28 cellular contexts compared by ENCODE assay signal in the genomic region with DNA sequence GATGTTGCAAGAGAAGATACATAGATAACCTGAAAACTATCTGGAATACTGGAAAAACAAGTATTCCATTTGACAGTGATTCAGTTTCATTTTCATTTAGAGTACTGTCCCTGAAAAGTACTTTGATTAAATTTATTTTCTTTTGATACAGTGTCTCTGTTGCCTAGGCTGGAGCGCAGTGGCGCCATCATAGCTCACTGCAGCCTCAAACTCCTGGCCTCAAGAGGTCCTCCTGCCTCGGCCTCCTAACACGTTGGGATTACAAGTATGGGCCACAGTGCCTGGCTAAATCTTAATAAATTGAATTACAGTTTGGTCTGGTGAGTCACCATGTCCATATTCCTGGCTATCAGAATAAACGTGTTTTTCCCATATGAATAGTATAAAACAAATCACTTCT. TPM values are rescaled to one million over a fixed set of nuclear protein-coding genes. Genes with fewer than 3 reads are reported as not detected.
DNase-seq lines count a peak whose midpoint lies in the region; ATAC-seq and TF ChIP-seq lines count a peak whose summit lies in the region.
"Had no signal": no experiment of that assay in that cellular context is flagged by ENCODE, and none has a peak within 500 bp of the region (broad histone marks: within the 10 kb centered on the region; RNA-seq: fewer than 3 reads in every experiment).

No MANE protein-coding gene starts in this region.

- H3K4me1 ChIP-seq in A673 (ENCODE audit: insufficient read depth, low read length, poor library complexity, severe bottlenecking) (peaks cover 6% of the 10 kb centered on the region), Caco-2 (0 out of 2 replicates have a peak, but pooled peaks cover 6% of the 10 kb centered on the region), heart left ventricle (peaks cover 0 to 24% (median 12%) of the 10 kb centered on the region in 12 donors)
- peaks cover 18% of the 10 kb centered on the region for H3K4me1 ChIP-seq in CD4-positive, alpha-beta memory T cell (ENCODE audit: insufficient read depth, low read length)

- no peaks in the 10 kb centered on the region for H3K27me3 Mint-ChIP-seq in Caco-2 (ENCODE audit: insufficient read depth, unreplicated experiment)
- no peaks in the 10 kb centered on the region for H3K27me3 Mint-ChIP-seq in WTC11 (ENCODE audit: low read depth)
- peaks cover 0 to 3% (median 0%) of the 10 kb centered on the region in 5 donors for H3K27me3 Mint-ChIP-seq in naive thymus-derived CD8-positive, alpha-beta T cell
- H3K27me3 Mint-ChIP-seq in CD4-positive, alpha-beta memory T cell: peaks cover 0 to 1% of the 10 kb centered on the region in 2 donors
- H3K27me3 Mint-ChIP-seq: activated B cell treated with CpG ODN at 0.5 μM for 24 hours; activated naive CD8-positive, alpha-beta T cell treated with anti-CD3 and anti-CD28 coated beads, Interleukin-2, amount 10 ng/mL, durations not matched to agents 7 days and 5 days had no signal

- intact Hi-C loops in A673 (cut with micrococcal nuclease; ENCODE audit: unreplicated experiment): loop anchor here (10.0 kb wide), 1 partner anchor 762 kb away; no protein-coding TSS in a partner anchor
- intact Hi-C loops in Caco-2 (cut with micrococcal nuclease; ENCODE audit: unreplicated experiment): loop anchor here (5.0 kb wide), 1 partner anchor 44 kb away; a partner anchor contains a TSS
- intact Hi-C loops in CD4-positive, alpha-beta memory T cell (cut with micrococcal nuclease): no loop called here
- intact Hi-C loops in heart left ventricle (cut with DNase I): loop anchor here in 2 of 10 donors (5.0 to 10.0 kb wide), 2 partner anchors 44 to 172 kb away; a partner anchor contains a TSS

- H3K36me3 ChIP-seq in A673 (ENCODE audit: insufficient read depth, low read length, poor library complexity, severe bottlenecking) (no peaks in the 10 kb centered on the region), Caco-2 (ENCODE audit: control insufficient read depth, insufficient read depth, low read length) (no peaks in the 10 kb centered on the region), heart left ventricle (no peaks in the 10 kb centered on the region)
- H3K36me3 ChIP-seq in CD4-positive, alpha-beta memory T cell (ENCODE audit: insufficient read depth, low read length): no peaks in the 10 kb centered on the region
- H3K36me3 ChIP-seq: gastroesophageal sphincter, left lung, stomach, tibial artery had no signal

- H3K36me3 Mint-ChIP-seq in Caco-2 (ENCODE audit: insufficient read depth, unreplicated experiment): peaks cover 9% of the 10 kb centered on the region
- H3K36me3 Mint-ChIP-seq in WTC11: peaks cover 5% of the 10 kb centered on the region; the same call in 1 of the 2 replicates
- H3K36me3 Mint-ChIP-seq in naive thymus-derived CD8-positive, alpha-beta T cell: peaks cover 0 to 4% (median 3%) of the 10 kb centered on the region in 3 donors
- H3K36me3 Mint-ChIP-seq in CD4-positive, alpha-beta memory T cell: peaks cover 0 to 10% of the 10 kb centered on the region in 2 donors

- TSS peak; percentile 60 for BruUV-seq in A673 (replicated peaks; lab: Mats Ljungman, UMichigan)
- TSS peak; percentile 51 for BruUV-seq in Caco-2 (replicated peaks; lab: Mats Ljungman, UMichigan)

- WGBS in heart left ventricle, 4 donors: 83 to 97% (median 94%) methylated on average over 5 of the region's 5 CpGs

- H3K4me3 ChIP-seq in A673 (ENCODE audit: low read depth, low read length, poor library complexity, severe bottlenecking): no peak overlapping the region
- H3K4me3 ChIP-seq in Caco-2 (ENCODE audit: low read depth, low read length): no peak overlapping the region
- H3K4me3 ChIP-seq in CD4-positive, alpha-beta memory T cell (ENCODE audit: low read length in 2 of 2): no peak overlapping the region
- no peak overlapping the region for H3K4me3 ChIP-seq in coronary artery
- no peak overlapping the region for H3K4me3 ChIP-seq in heart left ventricle
- H3K4me3 ChIP-seq: BLaER1, gastroesophageal sphincter, PC-9, tibial artery had no signal

- H3K27ac ChIP-seq in A673 (ENCODE audit: low read depth, low read length, poor library complexity, severe bottlenecking) (no peak overlapping the region), coronary artery (no peak overlapping the region), heart left ventricle (no peak overlapping the region)
- H3K27ac ChIP-seq in CD4-positive, alpha-beta memory T cell (ENCODE audit: low read depth, low read length): no peak overlapping the region
- H3K27ac ChIP-seq: BLaER1, gastroesophageal sphincter, left lung, PC-9, stomach, tibial artery had no signal

- DNase-seq in A673 (ENCODE audit: low spot score): no peak
- no peak for DNase-seq in Caco-2
- no peak for DNase-seq in WTC11 (ENCODE audit: low spot score)
- DNase-seq in naive thymus-derived CD8-positive, alpha-beta T cell: no peak
- DNase-seq in CD4-positive, alpha-beta memory T cell: no peak
- no peak for DNase-seq in coronary artery (ENCODE audit: low spot score)
- DNase-seq in heart left ventricle: no peak
- DNase-seq: activated B cell treated with CpG ODN at 0.5 μM for 24 hours; activated CD4-positive, alpha-beta T cell treated with anti-CD3 and anti-CD28 coated beads, Interleukin-2, amount 50 U/mL, for 1 hour; activated naive CD8-positive, alpha-beta T cell treated with anti-CD3 and anti-CD28 coated beads, Interleukin-2, amount 10 ng/mL, durations not matched to agents 7 days and 5 days; central memory CD4-positive, alpha-beta T cell; dermis blood vessel endothelial cell; GOT3; left lung; mesendoderm; NCI-H1105; NCI-H187 treated with DMSO at 0.1 percent for 48 hours; NCI-H524; PC-9; SHP77; small intestine; stimulated activated CD4-positive, alpha-beta T cell treated with anti-CD3 and anti-CD28 coated beads, Interleukin-1b, Interleukin-23, amount 100 ng/mL, for 48 hours; stomach; tibial artery had no signal

- no peaks in the 10 kb centered on the region for H3K27me3 ChIP-seq in A673 (replicated peaks; ENCODE audit: insufficient read depth, low read depth, low read length, poor library complexity)
- no peaks in the 10 kb centered on the region for H3K27me3 ChIP-seq in Caco-2 (replicated peaks; ENCODE audit: control insufficient read depth, insufficient read depth, low read length)
- no peaks in the 10 kb centered on the region for H3K27me3 ChIP-seq in CD4-positive, alpha-beta memory T cell (ENCODE audit: insufficient read depth, low read length)
- no peaks in the 10 kb centered on the region for H3K27me3 ChIP-seq in heart left ventricle
- H3K27me3 ChIP-seq: BLaER1, gastroesophageal sphincter, left lung, stomach, tibial artery had no signal

- H3K4me1 Mint-ChIP-seq in Caco-2 (ENCODE audit: low read depth, unreplicated experiment): peaks cover 8% of the 10 kb centered on the region
- peaks cover 11% of the 10 kb centered on the region for H3K4me1 Mint-ChIP-seq in WTC11
- peaks cover 10 to 33% (median 22%) of the 10 kb centered on the region in 4 donors for H3K4me1 Mint-ChIP-seq in naive thymus-derived CD8-positive, alpha-beta T cell
- H3K4me1 Mint-ChIP-seq in CD4-positive, alpha-beta memory T cell: peaks cover 12 to 23% (median 19%) of the 10 kb centered on the region in 4 donors

- POLR2A ChIA-PET in A673 (lab: Charles Lee; ENCODE audit: low non-redundant PET): no interaction called here
- POLR2A ChIA-PET in Caco-2 (lab: Charles Lee): no interaction called here
- POLR2A ChIA-PET in WTC11 (lab: Charles Lee): no interaction called here
- POLR2A ChIA-PET in naive thymus-derived CD8-positive, alpha-beta T cell (lab: Charles Lee): interaction anchor here (1.7 to 2.9 kb wide), 2 partner anchors 47 to 206 kb away, joined by 3 to 26 read pairs; no protein-coding TSS in a partner anchor
- POLR2A ChIA-PET in CD4-positive, alpha-beta memory T cell (lab: Charles Lee; ENCODE audit: partially characterized antibody): no interaction called here

- H3K9me3 Mint-ChIP-seq in Caco-2 (ENCODE audit: unreplicated experiment) (no peaks in the 10 kb centered on the region), WTC11 (no peaks in the 10 kb centered on the region)
- H3K9me3 Mint-ChIP-seq in naive thymus-derived CD8-positive, alpha-beta T cell: peaks cover 0 to 5% (median 0%) of the 10 kb centered on the region in 9 donors
- H3K9me3 Mint-ChIP-seq in CD4-positive, alpha-beta memory T cell: peaks cover 0 to 7% (median 2%) of the 10 kb centered on the region in 8 donors
- H3K9me3 Mint-ChIP-seq: activated B cell treated with CpG ODN at 0.5 μM for 24 hours; activated naive CD8-positive, alpha-beta T cell treated with anti-CD3 and anti-CD28 coated beads, Interleukin-2, amount 10 ng/mL, durations not matched to agents 7 days and 5 days; activated T-helper 1 cell treated with anti-CD3 and anti-CD28 coated beads, Interleukin-12 subunit alpha, Interleukin-12 subunit beta, Interleukin-2, Interleukin-4 antibody, amounts not matched to agents 30 ng/mL and 10 ng/mL and 1 ng/mL, durations not matched to agents 14 hours and 24 hours and 36 hours; IgD-negative memory B cell had no signal

- H3K27ac Mint-ChIP-seq in Caco-2 (ENCODE audit: unreplicated experiment) (no peak overlapping the region), WTC11 (no peak overlapping the region)
- H3K27ac Mint-ChIP-seq in naive thymus-derived CD8-positive, alpha-beta T cell: peak overlapping the region in 6 of 10 donors; percentile 5 to 68 (median 42)
- H3K27ac Mint-ChIP-seq in CD4-positive, alpha-beta memory T cell: peak overlapping the region in 2 of 7 donors; percentile 7 to 42
- H3K27ac Mint-ChIP-seq: activated B cell treated with CpG ODN at 0.5 μM for 24 hours; activated naive CD8-positive, alpha-beta T cell treated with anti-CD3 and anti-CD28 coated beads, Interleukin-2, amount 10 ng/mL, durations not matched to agents 7 days and 5 days; activated T-helper 1 cell treated with anti-CD3 and anti-CD28 coated beads, Interleukin-12 subunit alpha, Interleukin-12 subunit beta, Interleukin-2, Interleukin-4 antibody, amounts not matched to agents 30 ng/mL and 10 ng/mL and 1 ng/mL, durations not matched to agents 14 hours and 24 hours and 36 hours had no signal

- TF ChIP-seq CTCF in A673 (conservative IDR thresholded peaks at IDR 0.05; ENCODE audit: low read depth, low read length) (no peak), Caco-2 (IDR thresholded peaks at IDR 0.05; ENCODE audit: insufficient read depth in 1 of 2, low read depth in 1 of 2, low read length in 1 of 2, severe bottlenecking in 1 of 2, unreplicated experiment in 1 of 2) (no peak), WTC11 (IDR thresholded peaks at IDR 0.05) (no peak), coronary artery (IDR thresholded peaks at IDR 0.05) (no peak), heart left ventricle (IDR thresholded peaks at IDR 0.05) (no peak)

- no peak overlapping the region for H3K4me3 Mint-ChIP-seq in Caco-2 (ENCODE audit: unreplicated experiment)
- H3K4me3 Mint-ChIP-seq in WTC11: peak overlapping the region; percentile 92; the same call in 1 of the 2 replicates
- H3K4me3 Mint-ChIP-seq in naive thymus-derived CD8-positive, alpha-beta T cell: peak overlapping the region in 5 of 10 donors; percentile 22 to 64 (median 61)
- H3K4me3 Mint-ChIP-seq in CD4-positive, alpha-beta memory T cell: peak overlapping the region in 3 of 8 donors; percentile 17 to 46 (median 31)
- H3K4me3 Mint-ChIP-seq: activated B cell treated with CpG ODN at 0.5 μM for 24 hours; activated T-helper 1 cell treated with anti-CD3 and anti-CD28 coated beads, Interleukin-12 subunit alpha, Interleukin-12 subunit beta, Interleukin-2, Interleukin-4 antibody, amounts not matched to agents 30 ng/mL and 10 ng/mL and 1 ng/mL, durations not matched to agents 14 hours and 24 hours and 36 hours had no signal

- ATAC-seq in WTC11 (no peak), heart left ventricle (no peak)
- ATAC-seq in naive thymus-derived CD8-positive, alpha-beta T cell: no peak
- ATAC-seq: gastroesophageal sphincter, left lung had no signal

- CTCF ChIA-PET in A673 (lab: Charles Lee): no interaction called here
- CTCF ChIA-PET in Caco-2 (lab: Charles Lee): no interaction called here
- CTCF ChIA-PET in WTC11 (lab: Charles Lee): interaction anchor here (2.6 to 3.6 kb wide), 2 partner anchors 106 to 235 kb away, joined by 7 to 39 read pairs; no protein-coding TSS in a partner anchor
- CTCF ChIA-PET in CD4-positive, alpha-beta memory T cell (lab: Charles Lee; ENCODE audit: partially characterized antibody): interaction anchor here (2.0 to 3.4 kb wide), 2 partner anchors 47 to 105 kb away, joined by 7 to 31 read pairs; no protein-coding TSS in a partner anchor

- no peak for TF ChIP-seq POLR2A in heart left ventricle (IDR thresholded peaks at IDR 0.05)

- H3K9me3 ChIP-seq in A673 (ENCODE audit: low read depth, low read length, poor library complexity, severe bottlenecking) (no peaks in the 10 kb centered on the region), Caco-2 (no peaks in the 10 kb centered on the region), heart left ventricle (peaks cover 0 to 5% (median under 1%) of the 10 kb centered on the region in 12 donors)
- H3K9me3 ChIP-seq in CD4-positive, alpha-beta memory T cell (ENCODE audit: control insufficient read depth in 1 of 2, low read length in 2 of 2): no peaks in the 10 kb centered on the region
- H3K9me3 ChIP-seq: tibial artery had no signal

RNA-seq across cellular contexts. Expression of a gene that starts 1.6 kb away (rescaled TPM):
- total RNA-seq in A673 (2021) (37.5 and 40.0 TPM in 2 replicates), Caco-2 (2022) (30.7 and 32.2 TPM in 2 replicates), WTC11 (2021) (24.9 to 28.4 TPM (median 25.0 TPM) in 3 replicates), heart left ventricle (10 to 100 TPM in 1 of 9 donors, 1 to 10 TPM in 8; 4.9 to 10.4 (median 8.3) TPM)
- total RNA-seq in naive thymus-derived CD8-positive, alpha-beta T cell: 10 to 100 TPM; 20.2 to 20.9 TPM
- polyA plus RNA-seq in naive thymus-derived CD8-positive, alpha-beta T cell: 10 to 100 TPM; 15.0 to 26.5 (median 19.6) TPM
- total RNA-seq in CD4-positive, alpha-beta memory T cell: 10 to 100 TPM; 21.7 to 22.2 TPM
- polyA plus RNA-seq in CD4-positive, alpha-beta memory T cell: 10 to 100 TPM; 12.6 to 28.0 TPM
- polyA plus RNA-seq in heart left ventricle: 10 to 100 TPM in 1 of 2 donors, 1 to 10 TPM in 1; 8.3 to 12.6 TPM

RNA-seq across cellular contexts. Expression of a gene that starts 45.8 kb away (rescaled TPM):
- total RNA-seq in A673 (2021) (50.9 and 56.4 TPM in 2 replicates), Caco-2 (2022) (68.2 and 69.8 TPM in 2 replicates), WTC11 (2021) (82.2 to 95.1 TPM (median 83.2 TPM) in 3 replicates), heart left ventricle (10 to 100 TPM; 10.4 to 26.2 (median 18.2) TPM)
- total RNA-seq in naive thymus-derived CD8-positive, alpha-beta T cell: 10 to 100 TPM; 19.8 to 21.7 TPM
- polyA plus RNA-seq in naive thymus-derived CD8-positive, alpha-beta T cell: 1 to 10 TPM; 5.3 to 6.3 (median 5.4) TPM
- total RNA-seq in CD4-positive, alpha-beta memory T cell: 10 to 100 TPM; 18.2 to 24.0 TPM
- polyA plus RNA-seq in CD4-positive, alpha-beta memory T cell: 1 to 10 TPM; 7.1 to 8.0 TPM
- 10 to 100 TPM in 1 of 2 donors, 1 to 10 TPM in 1; 3.6 to 17.5 TPM for polyA plus RNA-seq in heart left ventricle

Comparison
In these comparisons a context has a peak if more than half of its experiments do, and no peak if none do; other contexts are left out.
1. H3K27ac Mint-ChIP-seq: peak in naive thymus-derived CD8-positive, alpha-beta T cell (6 of 10); none in Caco-2 (single experiment) and WTC11 (single experiment).
2. CTCF ChIA-PET loops: an anchor here in WTC11 (2.6 to 3.6 kb wide) and CD4-positive, alpha-beta memory T cell (2.0 to 3.4 kb wide); none called in A673 and Caco-2.